Comparison of ENCODE assay signal across 11 cellular contexts in genomic region chr12:124683330-124683662, GRCh38.
DNase-seq lines count a peak whose midpoint lies in the region; TF ChIP-seq lines count a peak whose summit lies in the region.
"Had no signal": no experiment of that assay in that cellular context is flagged by ENCODE, and none has a peak within 500 bp of the region (broad histone marks: within the 10 kb centered on the region; RNA-seq: fewer than 3 reads in every experiment).

No MANE protein-coding gene starts in this region.

- DNase-seq in DMS53 (lab: John Stamatoyannopoulos, UW) (peak; percentile 21), DMS53 treated with DMSO at 0.1 percent for 48 hours (lab: John Stamatoyannopoulos, UW; ENCODE audit: unreplicated experiment) (no peak), adipocyte (ENCODE audit: low read depth) (peak; percentile 42), mesenchymal stem cell (no peak), transverse colon (peak; percentile 51), endothelial cell (ENCODE audit: low spot score) (no peak), epidermal melanocyte (ENCODE audit: insufficient read length, low spot score) (no peak), NCI-H774 (lab: John Stamatoyannopoulos, UW) (no peak)
- DNase-seq: 8988T, NCI-H1436 treated with DMSO at 0.1 percent for 48 hours had no signal

- peak overlapping the region; percentile 35 to 45 for H3K4ac ChIP-seq in mesenchymal stem cell (ENCODE audit: low read depth in 1 of 2, low read length in 2 of 2)

- H2BK5ac ChIP-seq in mesenchymal stem cell (ENCODE audit: low read depth, low read length, poor library complexity, severe bottlenecking): no peak overlapping the region

- no peak for TF ChIP-seq POLR2A in transverse colon (IDR thresholded peaks at IDR 0.05)

- H3K27ac ChIP-seq in mesenchymal stem cell (ENCODE audit: low read length, poor library complexity, severe bottlenecking) (no peak overlapping the region), transverse colon (peak overlapping the region; percentile 75 to 86 (median 80))

- peak overlapping the region; percentile 75 for H2BK15ac ChIP-seq in mesenchymal stem cell (ENCODE audit: low read depth, poor library complexity, severe bottlenecking)

- no peak overlapping the region for H2AFZ ChIP-seq in mesenchymal stem cell (ENCODE audit: low read depth, low read length)

- no peak overlapping the region for H3K27ac Mint-ChIP-seq in endothelial cell (ENCODE audit: unreplicated experiment)

- H2AK5ac ChIP-seq in mesenchymal stem cell (ENCODE audit: low read length, severe bottlenecking): peak overlapping the region; percentile 76

- H3K36me3 Mint-ChIP-seq in endothelial cell (ENCODE audit: low read depth, unreplicated experiment): no peaks in the 10 kb centered on the region
- H3K36me3 Mint-ChIP-seq: activated naive CD4-positive, alpha-beta T cell treated with anti-CD3 and anti-CD28 coated beads, Interleukin-2, amount 50 U/mL, for 72 hours had no signal

- H3K36me3 ChIP-seq in adipocyte (ENCODE audit: control insufficient read depth, insufficient read depth, low read length, severe bottlenecking) (no peaks in the 10 kb centered on the region), mesenchymal stem cell (ENCODE audit: control insufficient read depth in 1 of 2, insufficient read depth in 2 of 2, low read depth in 1 of 2, low read length in 2 of 2) (no peaks in the 10 kb centered on the region), transverse colon (no peaks in the 10 kb centered on the region)

- no peak overlapping the region for H3K4me3 ChIP-seq in adipocyte (ENCODE audit: low read length)
- no peak overlapping the region for H3K4me3 ChIP-seq in mesenchymal stem cell (ENCODE audit: insufficient read depth in 1 of 2, low read depth in 1 of 2, low read length in 2 of 2)
- H3K4me3 ChIP-seq in transverse colon: no peak overlapping the region

- no peak overlapping the region for H3K4me2 ChIP-seq in mesenchymal stem cell (ENCODE audit: low read length, poor library complexity, severe bottlenecking)

- H3K4me1 ChIP-seq in adipocyte (ENCODE audit: control insufficient read depth, insufficient read depth, low read length) (peaks cover 88% of the 10 kb centered on the region), mesenchymal stem cell (ENCODE audit: control insufficient read depth, insufficient read depth, low read depth, low read length) (peaks cover 60% of the 10 kb centered on the region), transverse colon (peaks cover 11 to 61% (median 23%) of the 10 kb centered on the region in 4 donors)

- no peak overlapping the region for H3K14ac ChIP-seq in mesenchymal stem cell (ENCODE audit: low read length in 2 of 2)

- WGBS in mesenchymal stem cell: 49% methylated on average over 8 of the region's 8 CpGs
- WGBS in transverse colon (ENCODE audit: low coverage in 1 of 2), 2 donors: 45 to 48% methylated on average over 3 to 8 of the region's 8 CpGs

- in situ Hi-C loops in transverse colon (cut with MboI; ENCODE audit: low pct_ligation_motif_present in 1 of 4, low pct_unique_long_range_greater_than_20kb in 1 of 4, low sequenced_read_pairs in 3 of 4): no loop called here

- H3K9ac ChIP-seq in adipocyte (ENCODE audit: low read length) (peak overlapping the region; percentile 11), mesenchymal stem cell (ENCODE audit: low read length) (no peak overlapping the region)

- H3K4me3 Mint-ChIP-seq in endothelial cell (ENCODE audit: unreplicated experiment): no peak overlapping the region

- no peaks in the 10 kb centered on the region for H3K27me3 ChIP-seq in adipocyte (replicated peaks; ENCODE audit: control insufficient read depth, insufficient read depth, low read length)
- no peaks in the 10 kb centered on the region for H3K27me3 ChIP-seq in mesenchymal stem cell (ENCODE audit: control insufficient read depth in 1 of 2, insufficient read depth in 1 of 2, low read length in 2 of 2)
- no peaks in the 10 kb centered on the region for H3K27me3 ChIP-seq in transverse colon

- no peak for TF ChIP-seq EP300 in transverse colon (IDR thresholded peaks at IDR 0.05; ENCODE audit: low read depth)

- peak overlapping the region; percentile 44 to 69 for H2BK12ac ChIP-seq in mesenchymal stem cell (ENCODE audit: low read length in 2 of 2)

- no peak overlapping the region for H3K23ac ChIP-seq in mesenchymal stem cell (ENCODE audit: low read length in 2 of 2)

- H3K4me1 Mint-ChIP-seq in endothelial cell (ENCODE audit: unreplicated experiment): peaks cover 15% of the 10 kb centered on the region

- intact Hi-C loops in transverse colon (cut with DNase I; ENCODE audit: low total_unique reads): no loop called here

- H4K91ac ChIP-seq in mesenchymal stem cell (ENCODE audit: low read length): peak overlapping the region; percentile 65

- peaks cover 2% of the 10 kb centered on the region for H3K27me3 Mint-ChIP-seq in endothelial cell (ENCODE audit: unreplicated experiment)

- no peaks in the 10 kb centered on the region for H3K79me1 ChIP-seq in mesenchymal stem cell (replicated peaks; ENCODE audit: low read length, poor library complexity, severe bottlenecking)

- no peaks in the 10 kb centered on the region for H3K9me3 Mint-ChIP-seq in endothelial cell (ENCODE audit: unreplicated experiment)

- peak overlapping the region; percentile 11 for H2BK120ac ChIP-seq in mesenchymal stem cell (ENCODE audit: low read depth, low read length)

- TF ChIP-seq CTCF in transverse colon (IDR thresholded peaks at IDR 0.05) (no peak), endothelial cell (IDR thresholded peaks at IDR 0.05; ENCODE audit: unreplicated experiment) (no peak)

- no peaks in the 10 kb centered on the region for H3K9me3 ChIP-seq in adipocyte (ENCODE audit: control insufficient read depth, low read length)
- no peaks in the 10 kb centered on the region for H3K9me3 ChIP-seq in mesenchymal stem cell (ENCODE audit: control insufficient read depth, low read length)
- H3K9me3 ChIP-seq in transverse colon: no peaks in the 10 kb centered on the region

- no peak overlapping the region for H4K8ac ChIP-seq in mesenchymal stem cell (ENCODE audit: low read length)

- H3K18ac ChIP-seq in mesenchymal stem cell (ENCODE audit: low read depth in 1 of 2, low read length in 2 of 2): peak overlapping the region; percentile 64 to 97

Comparison
In these comparisons a context has a peak if more than half of its experiments do, and no peak if none do; other contexts are left out.
1. DNase-seq: peak in DMS53 (single experiment), adipocyte (single experiment) and transverse colon (single experiment); none in DMS53 treated with DMSO at 0.1 percent for 48 hours (single experiment), mesenchymal stem cell (single experiment), endothelial cell (single experiment), epidermal melanocyte (single experiment) and NCI-H774 (single experiment).